Comparison of ENCODE assay signal across 8 cellular contexts in genomic region chr7:81447351-81447952, GRCh38.
A peak's percentile ranks its signal among the peaks of the same experiment; 100 is the strongest.
DNase-seq lines count a peak whose midpoint lies in the region; ATAC-seq and TF ChIP-seq lines count a peak whose summit lies in the region.

No MANE protein-coding gene starts in this region.

- DNase-seq in NCI-H1436 (lab: John Stamatoyannopoulos, UW) = peak; percentile 3
- DNase-seq in NCI-H1436 treated with DMSO at 0.1 percent for 48 hours (lab: John Stamatoyannopoulos, UW) = no peak
- peak; percentile 49 for DNase-seq in NCI-H345 (lab: John Stamatoyannopoulos, UW)
- DNase-seq in T47D (ENCODE audit: low read depth in 1 of 2, low spot score in 1 of 2) = peak; percentile 43 to 85
- no peak for DNase-seq in mesothelial cell of epicardium (ENCODE audit: low spot score in 2 of 2, unreplicated experiment in 2 of 2)
- DNase-seq in activated gamma-delta T cell treated with Interleukin-2 at 50 U/mL for 16 hours = no peak
- no peak for DNase-seq in NCI-H2196 treated with DMSO at 0.1 percent for 48 hours (lab: John Stamatoyannopoulos, UW; ENCODE audit: unreplicated experiment)

- peak; percentile 30 for TF ChIP-seq CTCF in mesothelial cell of epicardium (IDR thresholded peaks at IDR 0.05; ENCODE audit: unreplicated experiment)

- no peaks in the 10 kb centered on the region for H3K27me3 Mint-ChIP-seq in mesothelial cell of epicardium (ENCODE audit: low read depth)

- H3K4me3 Mint-ChIP-seq in mesothelial cell of epicardium = no peak overlapping the region

- H3K36me3 Mint-ChIP-seq in mesothelial cell of epicardium = peaks cover 26% of the 10 kb centered on the region

- peaks cover 28% of the 10 kb centered on the region for H3K9me3 Mint-ChIP-seq in mesothelial cell of epicardium

- no peak for ATAC-seq in GM21529 (IDR thresholded peaks at IDR 0.05; ENCODE audit: unreplicated experiment)

- peak overlapping the region; percentile 56 for H3K27ac Mint-ChIP-seq in mesothelial cell of epicardium

- in situ Hi-C loops in T47D (cut with HindIII; ENCODE audit: low pct_unique_long_range_greater_than_20kb, low sequenced_read_pairs) = no loop called here

- peaks cover 33% of the 10 kb centered on the region for H3K4me1 Mint-ChIP-seq in mesothelial cell of epicardium

Comparison
In these comparisons a context has a peak if more than half of its experiments do, and no peak if none do; other contexts are left out.
1. DNase-seq: peak in NCI-H1436 (single experiment), NCI-H345 (single experiment) and T47D (2 of 2); none in NCI-H1436 treated with DMSO at 0.1 percent for 48 hours (single experiment), mesothelial cell of epicardium (0 of 2), activated gamma-delta T cell treated with Interleukin-2 at 50 U/mL for 16 hours (single experiment) and NCI-H2196 treated with DMSO at 0.1 percent for 48 hours (single experiment).